In genomic region chr17:80792373-80792781, GRCh38 we compare ENCODE assay signal across 10 cellular contexts.
A peak's percentile ranks its signal among the peaks of the same experiment; 100 is the strongest.
DNase-seq lines count a peak whose midpoint lies in the region; ATAC-seq and TF ChIP-seq lines count a peak whose summit lies in the region.
"Had no signal": no experiment of that assay in that cellular context is flagged by ENCODE, and none has a peak within 500 bp of the region (broad histone marks: within the 10 kb centered on the region; RNA-seq: fewer than 3 reads in every experiment).

No MANE protein-coding gene starts in this region.

- H3K4me1 ChIP-seq in DND-41 (ENCODE audit: insufficient read depth, low read length) (peaks cover 53% of the 10 kb centered on the region), sigmoid colon (peaks cover 0 to 63% (median 45%) of the 10 kb centered on the region in 4 donors)

- H3K9ac ChIP-seq in DND-41 (ENCODE audit: low read depth, low read length) = no peak overlapping the region

- peaks cover 37% of the 10 kb centered on the region for H3K36me3 ChIP-seq in DND-41 (ENCODE audit: insufficient read depth, low read length)
- H3K36me3 ChIP-seq in sigmoid colon = no peaks in the 10 kb centered on the region

- no peak for TF ChIP-seq POLR2A in sigmoid colon (IDR thresholded peaks at IDR 0.05)

- H3K79me2 ChIP-seq in DND-41 (ENCODE audit: insufficient read depth, low read length) = peaks cover 28% of the 10 kb centered on the region

- H3K27me3 ChIP-seq in DND-41 (ENCODE audit: insufficient read depth, low read length, poor library complexity) = no peaks in the 10 kb centered on the region
- no peaks in the 10 kb centered on the region for H3K27me3 ChIP-seq in sigmoid colon

- ATAC-seq in DND-41 (ENCODE audit: insufficient read depth, low read depth) (no peak), GM19351 (IDR thresholded peaks at IDR 0.05; ENCODE audit: unreplicated experiment) (no peak), HG02588 (IDR thresholded peaks at IDR 0.05; ENCODE audit: unreplicated experiment) (no peak)

- no peaks in the 10 kb centered on the region for H4K20me1 ChIP-seq in DND-41 (ENCODE audit: insufficient read depth, low read length)

- H3K9me3 ChIP-seq in DND-41 (ENCODE audit: insufficient read depth, low read length, severe bottlenecking) = peaks cover 2% of the 10 kb centered on the region
- H3K9me3 ChIP-seq in sigmoid colon = no peaks in the 10 kb centered on the region

- TF ChIP-seq EP300 in sigmoid colon (IDR thresholded peaks at IDR 0.05) = no peak

- H2AFZ ChIP-seq in DND-41 (ENCODE audit: low read depth, low read length) = no peak overlapping the region

- TF ChIP-seq CTCF in DND-41 (IDR thresholded peaks at IDR 0.05; ENCODE audit: borderline replicate concordance, extremely low read depth, low read length, poor library complexity, severe bottlenecking) (no peak), sigmoid colon (IDR thresholded peaks at IDR 0.05) (no peak)

- no peak for DNase-seq in DND-41
- peak; percentile 33 for DNase-seq in SW480 (ENCODE audit: low spot score)
- peak; percentile 43 for DNase-seq in epidermal melanocyte (ENCODE audit: insufficient read length, low spot score)
- peak; percentile 69 for DNase-seq in sigmoid colon
- DNase-seq in NCI-H1436 treated with DMSO at 0.1 percent for 48 hours (lab: John Stamatoyannopoulos, UW) = no peak
- DNase-seq in activated gamma-delta T cell (lab: John Stamatoyannopoulos, UW) = no peak
- DNase-seq: NCI-H1105 treated with DMSO at 0.1 percent for 48 hours had no signal

- H3K27ac ChIP-seq in DND-41 (ENCODE audit: low read length) (peak overlapping the region; percentile 96), sigmoid colon (peak overlapping the region; percentile 77 to 86 (median 78))
- H3K27ac ChIP-seq: epithelial cell of prostate had no signal

- WGBS in sigmoid colon, 2 donors = 76 to 82% methylated on average over 10 of the region's 10 CpGs

- intact Hi-C loops in sigmoid colon (cut with DNase I) = loop anchor here (5.0 kb wide), 1 partner anchor 40 kb away; no protein-coding TSS in a partner anchor

- no peak overlapping the region for H3K4me2 ChIP-seq in DND-41 (ENCODE audit: insufficient read depth, low read length)

- no peak overlapping the region for H3K4me3 ChIP-seq in DND-41 (ENCODE audit: low read depth in 1 of 2, low read length in 2 of 2)
- H3K4me3 ChIP-seq in sigmoid colon = no peak overlapping the region

Comparison
In these comparisons a context has a peak if more than half of its experiments do, and no peak if none do; other contexts are left out.
1. DNase-seq: peak in SW480 (single experiment), epidermal melanocyte (single experiment) and sigmoid colon (single experiment); none in DND-41 (single experiment), NCI-H1436 treated with DMSO at 0.1 percent for 48 hours (single experiment) and activated gamma-delta T cell (single experiment).